In genomic region chr1:56525463-56526155, GRCh38 we compare ENCODE assay signal across 7 cellular contexts. TPM values are rescaled to one million over a fixed set of nuclear protein-coding genes. Genes with fewer than 3 reads are reported as not detected.
DNase-seq lines count a peak whose midpoint lies in the region; ATAC-seq and TF ChIP-seq lines count a peak whose summit lies in the region.

No MANE protein-coding gene starts in this region.

- peak overlapping the region in 2 of 4 donors; percentile 20 to 58 for H3K27ac ChIP-seq in esophagus squamous epithelium

- H3K36me3 ChIP-seq in esophagus squamous epithelium: peaks cover 0 to 37% (median 7%) of the 10 kb centered on the region in 3 donors

- DNase-seq in NCI-H1092 treated with DMSO at 0.1 percent for 48 hours (lab: John Stamatoyannopoulos, UW) (peak; percentile 35), esophagus squamous epithelium (lab: John Stamatoyannopoulos, UW) (peak; percentile 14), stromal cell of bone marrow (ENCODE audit: low read depth) (peak; percentile 35), HT-29 (ENCODE audit: low spot score) (no peak)
- DNase-seq in activated CD4-positive, alpha-beta T cell treated with anti-CD3 and anti-CD28 coated beads for 1 hour: no peak

- WGBS in esophagus squamous epithelium, 2 donors: 59 to 66% methylated on average over 3 to 5 of the region's 5 CpGs

- H3K4me3 ChIP-seq in esophagus squamous epithelium: no peak overlapping the region

- intact Hi-C loops in esophagus squamous epithelium (cut with DNase I): no loop called here

- H3K9me3 ChIP-seq in esophagus squamous epithelium: no peaks in the 10 kb centered on the region

- no peak for TF ChIP-seq POLR2A in esophagus squamous epithelium (IDR thresholded peaks at IDR 0.05)

- H3K27me3 ChIP-seq in esophagus squamous epithelium: no peaks in the 10 kb centered on the region

- peaks cover 9 to 74% (median 33%) of the 10 kb centered on the region in 3 donors for H3K4me1 ChIP-seq in esophagus squamous epithelium

- TF ChIP-seq CTCF in esophagus squamous epithelium (IDR thresholded peaks at IDR 0.05): no peak

- ATAC-seq in GM18873 (IDR thresholded peaks at IDR 0.05; ENCODE audit: low FRiP score, unreplicated experiment) (peak; percentile 82), HG02759 (IDR thresholded peaks at IDR 0.05; ENCODE audit: unreplicated experiment) (peak; percentile 86)

RNA-seq across cellular contexts. Expression of gene PLPP3, which starts 53.8 kb away (rescaled TPM):
- total RNA-seq in esophagus squamous epithelium: 100 to 1,000 TPM in 1 of 4 donors, 10 to 100 TPM in 3; 16.5 to 116 (median 33.5) TPM
- 3.8 and 5.4 TPM in 2 replicates for total RNA-seq in HT-29 (2014; rRNA removed; shearing (Covaris generic))

Comparison
In these comparisons a context has a peak if more than half of its experiments do, and no peak if none do; other contexts are left out.
1. DNase-seq: peak in NCI-H1092 treated with DMSO at 0.1 percent for 48 hours (single experiment), esophagus squamous epithelium (single experiment) and stromal cell of bone marrow (single experiment); none in HT-29 (single experiment) and activated CD4-positive, alpha-beta T cell treated with anti-CD3 and anti-CD28 coated beads for 1 hour (single experiment).